9 cellular contexts compared by ENCODE assay signal in genomic region chr2:164840930-164841718, GRCh38. TPM values are rescaled to one million over a fixed set of nuclear protein-coding genes. Genes with fewer than 3 reads are reported as not detected.
DNase-seq lines count a peak whose midpoint lies in the region; ATAC-seq, FAIRE-seq and TF ChIP-seq lines count a peak whose summit lies in the region.
"Had no signal": no experiment of that assay in that cellular context is flagged by ENCODE, and none has a peak within 500 bp of the region (broad histone marks: within the 10 kb centered on the region; RNA-seq: fewer than 3 reads in every experiment).

No MANE protein-coding gene starts in this region.

- peak overlapping the region; percentile 83 to 92 for H3K9ac ChIP-seq in kidney (ENCODE audit: low read length in 2 of 2)

- no peak for FAIRE-seq in kidney (lab: Jason Lieb, UNC)
- FAIRE-seq: A204.1 had no signal

- peaks cover 29% of the 10 kb centered on the region for H3K4me1 ChIP-seq in SJSA1 (replicated peaks)
- peaks cover 0 to 4% of the 10 kb centered on the region in 2 donors for H3K4me1 ChIP-seq in kidney (ENCODE audit: control insufficient read depth in 1 of 2, insufficient read depth in 1 of 2, low read depth in 1 of 2, low read length in 2 of 2)
- peaks cover 0 to 61% (median 19%) of the 10 kb centered on the region in 6 donors for H3K4me1 ChIP-seq in spleen

- H3K27ac ChIP-seq in SJSA1 (peak overlapping the region; percentile 73), kidney (ENCODE audit: low read depth in 2 of 2, low read length in 2 of 2) (peak overlapping the region; percentile 97 to 98), spleen (peak overlapping the region; percentile 71 to 93 (median 89))

- peaks cover 7% of the 10 kb centered on the region; the same call in 1 of the 2 replicates for H3K27me3 ChIP-seq in SJSA1 (replicated peaks)
- H3K27me3 ChIP-seq in spleen (replicated peaks in 1 of 7), result peaks cover 0 to 20% (median 6%) of the 10 kb centered on the region in 7 donors

- DNase-seq in DMS 273 (lab: John Stamatoyannopoulos, UW; ENCODE audit: unreplicated experiment) (peak; percentile 92), DMS 273 treated with DMSO at 0.1 percent for 48 hours (lab: John Stamatoyannopoulos, UW) (no peak), HuH-7.5 (ENCODE audit: low spot score) (peak; percentile 82), SJSA1 (ENCODE audit: low read depth in 1 of 2, low spot score in 2 of 2) (peak; percentile 82 to 83), cerebellum (ENCODE audit: low spot score) (peak; percentile 12), kidney (peak; percentile 91), spleen (peak; percentile 92)

- H3K9me3 ChIP-seq in SJSA1 (replicated peaks) (no peaks in the 10 kb centered on the region), kidney (ENCODE audit: control insufficient read depth in 1 of 2, low read length in 2 of 2) (no peaks in the 10 kb centered on the region), spleen (no peaks in the 10 kb centered on the region)

- peak; percentile 57 for ATAC-seq in GM21619 (IDR thresholded peaks at IDR 0.05; ENCODE audit: unreplicated experiment)

- intact Hi-C loops in kidney (cut with DNase I) (no loop called here), spleen (cut with DNase I; ENCODE audit: low total_unique reads) (no loop called here)

- peak in 1 of 3 donors; percentile 11 for TF ChIP-seq POLR2A in spleen (IDR thresholded peaks at IDR 0.05)

- peaks cover 7% of the 10 kb centered on the region; the same call in 1 of the 2 replicates for H3K36me3 ChIP-seq in SJSA1
- no peaks in the 10 kb centered on the region for H3K36me3 ChIP-seq in kidney (ENCODE audit: control insufficient read depth in 1 of 2, insufficient read depth in 2 of 2, low read length in 2 of 2)
- H3K36me3 ChIP-seq in spleen, result no peaks in the 10 kb centered on the region

- TF ChIP-seq CTCF in kidney (IDR thresholded peaks at IDR 0.05; ENCODE audit: borderline replicate concordance, extremely low read depth, insufficient read depth) (no peak), spleen (IDR thresholded peaks at IDR 0.05 in 8 of 11, conservative IDR thresholded peaks at IDR 0.05 in 3 of 11) (peak in 1 of 11 experiments; percentile 13)

- peak overlapping the region; percentile 74 for H3K4me3 ChIP-seq in SJSA1
- H3K4me3 ChIP-seq in kidney (ENCODE audit: low read length in 2 of 2), result peak overlapping the region; percentile 68 to 82
- H3K4me3 ChIP-seq in spleen, result peak overlapping the region; percentile 58 to 86 (median 64)

- WGBS in spleen, 5 donors, result 0 to 1% (median 0%) methylated on average over 19 to 90 of the region's 90 CpGs

RNA-seq across cellular contexts. Expression of gene COBLL1, which starts 0.5 kb away (rescaled TPM):
- total RNA-seq in SJSA1 (2014; rRNA removed; shearing (Covaris generic)), result 8.4 and 10.6 TPM in 2 replicates
- 32.2 TPM for total RNA-seq in cerebellum
- total RNA-seq in kidney, result 205 TPM
- polyA plus RNA-seq in kidney (ENCODE audit: insufficient read depth, low read depth, low replicate concordance), result 39.7 TPM
- 10 to 100 TPM; 41.4 to 86.8 (median 58.1) TPM for total RNA-seq in spleen
- 10 to 100 TPM in 2 of 3 donors, 1 to 10 TPM in 1; 6.4 to 13.5 (median 12.8) TPM for polyA plus RNA-seq in spleen
